ENCODE assay signal across 20 cellular contexts in genomic region chr16:89616576-89617437, GRCh38. TPM values are rescaled to one million over a fixed set of nuclear protein-coding genes. Genes with fewer than 3 reads are reported as not detected.
DNase-seq lines count a peak whose midpoint lies in the region; ATAC-seq and TF ChIP-seq lines count a peak whose summit lies in the region.
"Had no signal": no experiment of that assay in that cellular context is flagged by ENCODE, and none has a peak within 500 bp of the region (broad histone marks: within the 10 kb centered on the region; RNA-seq: fewer than 3 reads in every experiment).

No MANE protein-coding gene starts in this region.

- H3K27me3 ChIP-seq in RWPE2 (ENCODE audit: insufficient read depth, poor library complexity, severe bottlenecking) (no peaks in the 10 kb centered on the region), trophoblast cell (ENCODE audit: insufficient read depth, low read length) (no peaks in the 10 kb centered on the region)

- TF ChIP-seq CTCF in RWPE2 (IDR thresholded peaks at IDR 0.05; ENCODE audit: poor library complexity, severe bottlenecking) (no peak), nephron (IDR thresholded peaks at IDR 0.05; ENCODE audit: unreplicated experiment in 3 of 3) (no peak)

- no peak overlapping the region for H3K23ac ChIP-seq in trophoblast cell (ENCODE audit: low read length)

- H2BK5ac ChIP-seq in trophoblast cell (ENCODE audit: low read depth, low read length, poor library complexity): no peak overlapping the region

- no peak overlapping the region for H3K18ac ChIP-seq in trophoblast cell (ENCODE audit: low read length)

- H3K4me3 ChIP-seq in RWPE2 (ENCODE audit: severe bottlenecking): no peak overlapping the region
- H3K4me3 ChIP-seq in trophoblast cell (ENCODE audit: low read depth, low read length): no peak overlapping the region
- H3K4me3 ChIP-seq: coronary artery, esophagus muscularis mucosa, sigmoid colon, stomach had no signal

- H2BK120ac ChIP-seq in trophoblast cell (ENCODE audit: insufficient read depth, low read length, poor library complexity): no peak overlapping the region

- H2AFZ ChIP-seq in trophoblast cell (ENCODE audit: insufficient read depth, low read length, poor library complexity): no peak overlapping the region

- H3K4me1 ChIP-seq in RWPE2 (ENCODE audit: insufficient read depth, poor library complexity, severe bottlenecking) (no peaks in the 10 kb centered on the region), trophoblast cell (ENCODE audit: control insufficient read depth in 1 of 2, insufficient read depth in 2 of 2, low read length in 2 of 2) (no peaks in the 10 kb centered on the region)
- H3K4me1 ChIP-seq: sigmoid colon had no signal

- no peaks in the 10 kb centered on the region for H3K79me2 ChIP-seq in trophoblast cell (ENCODE audit: control insufficient read depth, insufficient read depth, low read length, poor library complexity)

- H4K8ac ChIP-seq in trophoblast cell (ENCODE audit: low read depth, low read length): no peak overlapping the region

- peak; percentile 32 for ATAC-seq in activated CD4-positive, alpha-beta T cell treated with anti-CD3 and anti-CD28 coated beads for 36 hours
- 0 out of 3 replicates have a peak, but pooled peaks have one; percentile 4 for ATAC-seq in RWPE2 (ENCODE audit: low read depth)
- no peak for ATAC-seq in activated naive CD8-positive, alpha-beta T cell treated with anti-CD3 and anti-CD28 coated beads, Interleukin-2, amount 50 U/mL, for 24 hours
- ATAC-seq: left colon, PC-3 had no signal

- H3K27ac ChIP-seq in RWPE2 (ENCODE audit: poor library complexity, severe bottlenecking) (peak overlapping the region; percentile 9), trophoblast cell (ENCODE audit: low read depth, low read length) (no peak overlapping the region)
- H3K27ac ChIP-seq: 22Rv1, coronary artery, esophagus muscularis mucosa, sigmoid colon had no signal

- intact Hi-C loops in activated CD4-positive, alpha-beta T cell treated with anti-CD3 and anti-CD28 coated beads for 36 hours (cut with DNase I, micrococcal nuclease): no loop called here

- H3K4ac ChIP-seq in trophoblast cell (ENCODE audit: low read depth, low read length): no peak overlapping the region

- H3K9me3 ChIP-seq in RWPE2 (ENCODE audit: severe bottlenecking) (no peaks in the 10 kb centered on the region), trophoblast cell (ENCODE audit: insufficient read depth, low read depth, low read length) (peaks cover 3% of the 10 kb centered on the region)
- H3K9me3 ChIP-seq: esophagus muscularis mucosa, sigmoid colon, stomach had no signal

- no peaks in the 10 kb centered on the region for H3K9me3 Mint-ChIP-seq in activated CD4-positive, alpha-beta T cell treated with anti-CD3 and anti-CD28 coated beads for 36 hours (ENCODE audit: low read depth)
- no peaks in the 10 kb centered on the region for H3K9me3 Mint-ChIP-seq in activated naive CD8-positive, alpha-beta T cell treated with anti-CD3 and anti-CD28 coated beads, Interleukin-2, amount 50 U/mL, for 24 hours
- no peaks in the 10 kb centered on the region for H3K9me3 Mint-ChIP-seq in nephron

- peak; percentile 34 for DNase-seq in activated CD4-positive, alpha-beta T cell treated with anti-CD3 and anti-CD28 coated beads for 36 hours
- DNase-seq in activated CD4-positive, alpha-beta T cell treated with anti-CD3 and anti-CD28 coated beads for 1 hour: no peak
- DNase-seq in RWPE2 (ENCODE audit: low spot score) (peak; percentile 58), NCI-H1417 (lab: John Stamatoyannopoulos, UW) (no peak), Kasumi-1 (lab: John Stamatoyannopoulos, UW) (no peak), trophoblast cell (no peak)
- peak; percentile 19 for DNase-seq in activated naive CD8-positive, alpha-beta T cell treated with anti-CD3 and anti-CD28 coated beads, Interleukin-2, amount 50 U/mL, for 24 hours
- DNase-seq: amniotic stem cell, H7, Karpas-422, left colon, NCI-H146, NCI-H524, PC-3, sigmoid colon, stomach had no signal

- no peak overlapping the region for H4K12ac ChIP-seq in trophoblast cell (ENCODE audit: low read depth, low read length)

- no peak overlapping the region for H2BK12ac ChIP-seq in trophoblast cell (ENCODE audit: low read length)

- H3K4me1 Mint-ChIP-seq in activated CD4-positive, alpha-beta T cell treated with anti-CD3 and anti-CD28 coated beads for 36 hours: peaks cover 13% of the 10 kb centered on the region
- H3K4me1 Mint-ChIP-seq in activated naive CD8-positive, alpha-beta T cell treated with anti-CD3 and anti-CD28 coated beads, Interleukin-2, amount 50 U/mL, for 24 hours: peaks cover 11% of the 10 kb centered on the region
- peaks cover 25% of the 10 kb centered on the region for H3K4me1 Mint-ChIP-seq in nephron

- POLR2A ChIA-PET in activated CD4-positive, alpha-beta T cell treated with anti-CD3 and anti-CD28 coated beads for 36 hours (lab: Charles Lee): no interaction called here

- no peak overlapping the region for H3K14ac ChIP-seq in trophoblast cell (ENCODE audit: low read length)

- no peak overlapping the region for H3K9ac ChIP-seq in trophoblast cell (ENCODE audit: low read length)

- no peak overlapping the region for H3K27ac Mint-ChIP-seq in activated CD4-positive, alpha-beta T cell treated with anti-CD3 and anti-CD28 coated beads for 36 hours
- H3K27ac Mint-ChIP-seq in activated naive CD8-positive, alpha-beta T cell treated with anti-CD3 and anti-CD28 coated beads, Interleukin-2, amount 50 U/mL, for 24 hours: peak overlapping the region; percentile 76
- H3K27ac Mint-ChIP-seq in nephron: peak overlapping the region; percentile 12 to 66 (median 22)

- no CpG with 5 or more reads among the region's 27 CpGs for WGBS in trophoblast cell (ENCODE audit: extremely low coverage, insufficient coverage, insufficient read length)

- no peak overlapping the region for H4K91ac ChIP-seq in trophoblast cell (ENCODE audit: low read depth, low read length)

- H2AK5ac ChIP-seq in trophoblast cell (ENCODE audit: low read length): no peak overlapping the region

- H3K4me2 ChIP-seq in trophoblast cell (ENCODE audit: low read length): no peak overlapping the region

- CTCF ChIA-PET in activated CD4-positive, alpha-beta T cell treated with anti-CD3 and anti-CD28 coated beads for 36 hours (lab: Charles Lee): interaction anchor here (0.8 kb wide), 1 partner anchor 17 kb away, joined by 3 read pairs; no protein-coding TSS in a partner anchor

- H3K36me3 Mint-ChIP-seq in activated CD4-positive, alpha-beta T cell treated with anti-CD3 and anti-CD28 coated beads for 36 hours (ENCODE audit: low read depth): no peaks in the 10 kb centered on the region
- H3K36me3 Mint-ChIP-seq in activated naive CD8-positive, alpha-beta T cell treated with anti-CD3 and anti-CD28 coated beads, Interleukin-2, amount 50 U/mL, for 24 hours (ENCODE audit: low read depth): no peaks in the 10 kb centered on the region
- no peaks in the 10 kb centered on the region for H3K36me3 Mint-ChIP-seq in nephron (ENCODE audit: low read depth)

- no peaks in the 10 kb centered on the region for H3K27me3 Mint-ChIP-seq in activated CD4-positive, alpha-beta T cell treated with anti-CD3 and anti-CD28 coated beads for 36 hours
- peaks cover 2% of the 10 kb centered on the region for H3K27me3 Mint-ChIP-seq in activated naive CD8-positive, alpha-beta T cell treated with anti-CD3 and anti-CD28 coated beads, Interleukin-2, amount 50 U/mL, for 24 hours
- H3K27me3 Mint-ChIP-seq in nephron (ENCODE audit: low read depth): peaks cover 10% of the 10 kb centered on the region

- no peaks in the 10 kb centered on the region for H3K79me1 ChIP-seq in trophoblast cell (ENCODE audit: low read length)

- H3K4me3 Mint-ChIP-seq in activated CD4-positive, alpha-beta T cell treated with anti-CD3 and anti-CD28 coated beads for 36 hours: no peak overlapping the region
- H3K4me3 Mint-ChIP-seq in activated naive CD8-positive, alpha-beta T cell treated with anti-CD3 and anti-CD28 coated beads, Interleukin-2, amount 50 U/mL, for 24 hours: peak overlapping the region; percentile 55
- H3K4me3 Mint-ChIP-seq in nephron: peak overlapping the region in 1 of 3 experiments; percentile 31

- H3K36me3 ChIP-seq in RWPE2 (ENCODE audit: low read depth) (no peaks in the 10 kb centered on the region), trophoblast cell (ENCODE audit: control insufficient read depth in 1 of 2, insufficient read depth in 2 of 2, low read length in 2 of 2) (no peaks in the 10 kb centered on the region)
- H3K36me3 ChIP-seq: esophagus muscularis mucosa, sigmoid colon, stomach had no signal

RNA-seq across cellular contexts. Expression of gene DPEP1, which starts 3.4 kb away (rescaled TPM):
- not detected for total RNA-seq in activated CD4-positive, alpha-beta T cell treated with anti-CD3 and anti-CD28 coated beads for 36 hours
- 0.04 TPM in 1 of 2 replicates, not detected in the other for polyA plus RNA-seq in trophoblast cell (2013)
- total RNA-seq: PC-3, sigmoid colon had no signal

RNA-seq across cellular contexts. Expression of gene CHMP1A, which starts 40.7 kb away (rescaled TPM):
- total RNA-seq in activated CD4-positive, alpha-beta T cell treated with anti-CD3 and anti-CD28 coated beads for 36 hours: 10 to 100 TPM; 37.9 to 67.3 TPM
- polyA plus RNA-seq in trophoblast cell (2013): 48.1 and 51.0 TPM in 2 replicates

RNA-seq across cellular contexts. Expression of gene SPATA33, which starts 40.8 kb away (rescaled TPM):
- total RNA-seq in activated CD4-positive, alpha-beta T cell treated with anti-CD3 and anti-CD28 coated beads for 36 hours: 10 to 100 TPM in 1 of 2 experiments, 1 to 10 TPM in 1; 6.8 to 11.6 TPM
- polyA plus RNA-seq in trophoblast cell (2013): 11.1 and 11.9 TPM in 2 replicates

RNA-seq across cellular contexts. Expression of gene CPNE7, which starts 41.2 kb away (rescaled TPM):
- total RNA-seq in activated CD4-positive, alpha-beta T cell treated with anti-CD3 and anti-CD28 coated beads for 36 hours: 10 to 100 TPM; 17.3 to 18.7 TPM
- polyA plus RNA-seq in trophoblast cell (2013): 0.23 and 0.37 TPM in 2 replicates

RNA-seq across cellular contexts. Expression of gene RPL13, which starts 56.3 kb away (rescaled TPM):
- total RNA-seq in activated CD4-positive, alpha-beta T cell treated with anti-CD3 and anti-CD28 coated beads for 36 hours: 1,000 to 10,000 TPM; 2,518 to 3,038 TPM
- 2,265 and 2,343 TPM in 2 replicates for polyA plus RNA-seq in trophoblast cell (2013)

Comparison
In these comparisons a context has a peak if more than half of its experiments do, and no peak if none do; other contexts are left out.
1. DNase-seq: peak in activated CD4-positive, alpha-beta T cell treated with anti-CD3 and anti-CD28 coated beads for 36 hours (single experiment), RWPE2 (single experiment) and activated naive CD8-positive, alpha-beta T cell treated with anti-CD3 and anti-CD28 coated beads, Interleukin-2, amount 50 U/mL, for 24 hours (single experiment); none in activated CD4-positive, alpha-beta T cell treated with anti-CD3 and anti-CD28 coated beads for 1 hour (single experiment), NCI-H1417 (0 of 3), Kasumi-1 (0 of 2) and trophoblast cell (0 of 2).